10 cellular contexts compared by ENCODE assay signal in genomic region chr3:42214565-42215283, GRCh38. TPM values are rescaled to one million over a fixed set of nuclear protein-coding genes. Genes with fewer than 3 reads are reported as not detected.
A peak's percentile ranks its signal among the peaks of the same experiment; 100 is the strongest.
DNase-seq lines count a peak whose midpoint lies in the region; ATAC-seq, FAIRE-seq and TF ChIP-seq lines count a peak whose summit lies in the region.
"Had no signal": no experiment of that assay in that cellular context is flagged by ENCODE, and none has a peak within 500 bp of the region (broad histone marks: within the 10 kb centered on the region; RNA-seq: fewer than 3 reads in every experiment).

No MANE protein-coding gene starts in this region.

- H3K9me3 Mint-ChIP-seq in T-helper 2 cell treated with Interferon-gamma antibody and Interleukin-4, amounts not matched to agents 5 μg/mL and 100 μg/mL, for 36 hours = no peaks in the 10 kb centered on the region
- no peaks in the 10 kb centered on the region for H3K9me3 Mint-ChIP-seq in nephron progenitor cell

- H3K27ac Mint-ChIP-seq in T-helper 2 cell treated with Interferon-gamma antibody and Interleukin-4, amounts not matched to agents 5 μg/mL and 100 μg/mL, for 36 hours = peak overlapping the region; percentile 70
- peak overlapping the region; percentile 41 for H3K27ac Mint-ChIP-seq in nephron progenitor cell

- peaks cover 32% of the 10 kb centered on the region for H3K36me3 Mint-ChIP-seq in T-helper 2 cell treated with Interferon-gamma antibody and Interleukin-4, amounts not matched to agents 5 μg/mL and 100 μg/mL, for 36 hours (ENCODE audit: low read depth)
- H3K36me3 Mint-ChIP-seq in nephron progenitor cell (ENCODE audit: low read depth) = peaks cover 48% of the 10 kb centered on the region

- H3K4me1 Mint-ChIP-seq in T-helper 2 cell treated with Interferon-gamma antibody and Interleukin-4, amounts not matched to agents 5 μg/mL and 100 μg/mL, for 36 hours (ENCODE audit: low read depth) = peaks cover 55% of the 10 kb centered on the region
- peaks cover 38% of the 10 kb centered on the region for H3K4me1 Mint-ChIP-seq in nephron progenitor cell

- DNase-seq in GM13976 (ENCODE audit: low spot score) (peak; percentile 65), H54 (ENCODE audit: insufficient read length, low spot score) (peak; percentile 30), nephron progenitor cell (no peak), dermis blood vessel endothelial cell (no peak), amygdala (lab: John Stamatoyannopoulos, UW) (no peak), hypothalamus (lab: John Stamatoyannopoulos, UW) (no peak)
- no peak for DNase-seq in T-helper 2 cell treated with Interferon-gamma antibody and Interleukin-4, amounts not matched to agents 5 μg/mL and 100 μg/mL, for 36 hours (ENCODE audit: low spot score)
- DNase-seq: left ventricle myocardium inferior had no signal

- peak overlapping the region; percentile 53 for H3K4me3 Mint-ChIP-seq in T-helper 2 cell treated with Interferon-gamma antibody and Interleukin-4, amounts not matched to agents 5 μg/mL and 100 μg/mL, for 36 hours
- no peak overlapping the region for H3K4me3 Mint-ChIP-seq in nephron progenitor cell

- ATAC-seq in HG03196 (IDR thresholded peaks at IDR 0.05; ENCODE audit: unreplicated experiment) = no peak

- in situ Hi-C loops in GM13976 (cut with MboI; ENCODE audit: low sequenced_read_pairs, unreplicated experiment) = loop anchor here (5.0 kb wide), 1 partner anchor 97 kb away; no protein-coding TSS in a partner anchor

- H3K27me3 Mint-ChIP-seq in T-helper 2 cell treated with Interferon-gamma antibody and Interleukin-4, amounts not matched to agents 5 μg/mL and 100 μg/mL, for 36 hours (ENCODE audit: low read depth) = no peaks in the 10 kb centered on the region
- peaks cover 7% of the 10 kb centered on the region for H3K27me3 Mint-ChIP-seq in nephron progenitor cell (ENCODE audit: low read depth, poor library complexity)

- no peak for TF ChIP-seq POLR2A in H54 (IDR thresholded peaks at IDR 0.05; ENCODE audit: low read depth, low read length)

- TF ChIP-seq CTCF in GM13976 (IDR thresholded peaks at IDR 0.05; ENCODE audit: borderline replicate concordance, control extremely low read depth, extremely low read depth, insufficient read depth, missing control alignments) (no peak), nephron progenitor cell (IDR thresholded peaks at IDR 0.05) (no peak)

- peak; percentile 43 for FAIRE-seq in H54 (lab: Jason Lieb, UNC)

RNA-seq across cellular contexts. Expression of gene CCK, which starts 51.3 kb away (rescaled TPM):
- total RNA-seq in dermis blood vessel endothelial cell = not detected in 2 replicates
- total RNA-seq: left ventricle myocardium inferior, thoracic aorta had no signal

Comparison
In these comparisons a context has a peak if more than half of its experiments do, and no peak if none do; other contexts are left out.
1. DNase-seq: peak in GM13976 (single experiment) and H54 (single experiment); none in T-helper 2 cell treated with Interferon-gamma antibody and Interleukin-4, amounts not matched to agents 5 μg/mL and 100 μg/mL, for 36 hours (single experiment), nephron progenitor cell (single experiment), dermis blood vessel endothelial cell (single experiment), amygdala (0 of 56) and hypothalamus (0 of 51).